8 cellular contexts compared by ENCODE assay signal in the genomic region with DNA sequence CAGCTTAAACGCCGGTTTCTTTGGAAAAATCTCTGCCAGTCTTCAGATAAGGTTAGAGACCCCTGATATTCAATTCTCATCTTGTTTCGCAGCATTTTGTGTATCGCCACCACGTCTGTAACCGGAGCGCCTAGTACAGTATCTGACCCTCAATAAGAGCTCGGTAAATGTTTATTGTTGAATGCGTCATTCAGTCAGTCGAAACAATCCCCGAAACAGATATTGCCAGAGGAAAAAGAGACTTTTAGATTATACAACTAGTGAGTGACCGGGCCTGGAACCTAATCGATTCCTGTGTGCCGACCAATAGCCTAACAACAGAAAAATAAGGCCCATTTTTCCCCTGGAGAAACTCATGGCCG. TPM values are rescaled to one million over a fixed set of nuclear protein-coding genes. Genes with fewer than 3 reads are reported as not detected.
A peak's percentile ranks its signal among the peaks of the same experiment; 100 is the strongest.
DNase-seq lines count a peak whose midpoint lies in the region; ATAC-seq and TF ChIP-seq lines count a peak whose summit lies in the region.

No MANE protein-coding gene starts in this region.

- H4K20me1 ChIP-seq in SU-DHL-6 (ENCODE audit: low read depth, low read length): no peaks in the 10 kb centered on the region

- H3K9me2 ChIP-seq in SU-DHL-6 (replicated peaks; ENCODE audit: insufficient read depth, low read length): no peaks in the 10 kb centered on the region

- DNase-seq in GM12864 (ENCODE audit: low read depth) (no peak), fibroblast of the aortic adventitia (ENCODE audit: low read depth) (no peak), retinal pigment epithelial cell (ENCODE audit: low read depth) (no peak), sciatic nerve (ENCODE audit: low spot score) (no peak), NCI-H748 treated with DMSO at 0.1 percent for 48 hours (lab: John Stamatoyannopoulos, UW) (no peak)
- no peak for DNase-seq in activated effector memory CD4-positive, alpha-beta T cell treated with Interleukin-2 at 50 U/mL for 16 hours

- intact Hi-C loops in sciatic nerve (cut with DNase I): no loop called here

- H3K4me2 ChIP-seq in SU-DHL-6 (ENCODE audit: low read depth, low read length, poor library complexity, severe bottlenecking): peak overlapping the region; percentile 92

- peak overlapping the region; percentile 73; the same call in 1 of the 2 replicates for H3K27ac ChIP-seq in SU-DHL-6 (ENCODE audit: low read depth, low read length)

- H3F3A ChIP-seq in SU-DHL-6 (ENCODE audit: insufficient read depth): peaks cover 10% of the 10 kb centered on the region

- peak overlapping the region; percentile 84 for H3K9ac ChIP-seq in SU-DHL-6 (ENCODE audit: low read length)

- H3K36me3 ChIP-seq in SU-DHL-6 (ENCODE audit: low read length): no peaks in the 10 kb centered on the region

- ATAC-seq in sciatic nerve (no peak), HG02678 (IDR thresholded peaks at IDR 0.05; ENCODE audit: unreplicated experiment) (no peak)

- TF ChIP-seq CTCF in GM12864 (IDR thresholded peaks at IDR 0.05; ENCODE audit: low read depth, low read length, missing control alignments): no peak
- TF ChIP-seq CTCF in SU-DHL-6 (IDR thresholded peaks at IDR 0.05; ENCODE audit: insufficient read depth, low read length, poor library complexity, severe bottlenecking): no peak
- TF ChIP-seq CTCF in fibroblast of the aortic adventitia (IDR thresholded peaks at IDR 0.05; ENCODE audit: insufficient read depth, low read length): no peak
- no peak for TF ChIP-seq CTCF in retinal pigment epithelial cell (conservative IDR thresholded peaks at IDR 0.05; ENCODE audit: low read depth, low read length)

- H2AFZ ChIP-seq in SU-DHL-6 (ENCODE audit: low read depth, low read length, severe bottlenecking): peak overlapping the region; percentile 83

- peak overlapping the region; percentile 99 for H3K4me3 ChIP-seq in GM12864 (ENCODE audit: low read depth, low read length)
- H3K4me3 ChIP-seq in SU-DHL-6 (ENCODE audit: insufficient read depth, low read length, poor library complexity, severe bottlenecking): peak overlapping the region; percentile 86
- peak overlapping the region; percentile 96 for H3K4me3 ChIP-seq in fibroblast of the aortic adventitia (ENCODE audit: low read depth, low read length)
- peak overlapping the region; percentile 93 for H3K4me3 ChIP-seq in retinal pigment epithelial cell (ENCODE audit: low read length)

- no peaks in the 10 kb centered on the region for H3K9me3 ChIP-seq in SU-DHL-6 (ENCODE audit: insufficient read depth, low read length)

- H3K27me3 ChIP-seq in SU-DHL-6 (ENCODE audit: low read length): no peaks in the 10 kb centered on the region

- H3K79me2 ChIP-seq in SU-DHL-6 (ENCODE audit: insufficient read depth, low read length): peaks cover 61% of the 10 kb centered on the region

RNA-seq across cellular contexts. Expression of a gene that starts 0.6 kb away (rescaled TPM):
- total RNA-seq in fibroblast of the aortic adventitia (ENCODE audit: low replicate concordance) (31.7 and 35.1 TPM in 2 replicates), sciatic nerve (40.9 TPM)

RNA-seq across cellular contexts. Expression of a gene that starts 7.1 kb away (rescaled TPM):
- total RNA-seq in fibroblast of the aortic adventitia (ENCODE audit: low replicate concordance) (8.9 and 13.3 TPM in 2 replicates), sciatic nerve (107 TPM)

RNA-seq across cellular contexts. Expression of a gene that starts 27.9 kb away (rescaled TPM):
- total RNA-seq in fibroblast of the aortic adventitia (ENCODE audit: low replicate concordance) (12.4 and 14.1 TPM in 2 replicates), sciatic nerve (14.3 TPM)

RNA-seq across cellular contexts. Expression of a gene that starts 36.3 kb away (rescaled TPM):
- total RNA-seq in fibroblast of the aortic adventitia (ENCODE audit: low replicate concordance): 0.18 TPM in 1 of 2 replicates, not detected in the other
- 3.3 TPM for total RNA-seq in sciatic nerve

RNA-seq across cellular contexts. Expression of a gene that starts 36.4 kb away (rescaled TPM):
- 2.6 TPM in 2 replicates for total RNA-seq in fibroblast of the aortic adventitia (ENCODE audit: low replicate concordance)
- 30.3 TPM for total RNA-seq in sciatic nerve
